ENCODE assay signal across 8 cellular contexts in genomic region chr11:31641477-31642062, GRCh38.
DNase-seq lines count a peak whose midpoint lies in the region; ATAC-seq, FAIRE-seq and TF ChIP-seq lines count a peak whose summit lies in the region.

No MANE protein-coding gene starts in this region.

- TF ChIP-seq POLR2A in GM12891 (IDR thresholded peaks at IDR 0.05; ENCODE audit: low read depth, low read length): no peak

- TF ChIP-seq CTCF in right atrium auricular region (IDR thresholded peaks at IDR 0.05) (peak; percentile 48 to 64), neural crest cell (conservative IDR thresholded peaks at IDR 0.05) (peak; percentile 84)

- ATAC-seq in Right ventricle myocardium superior (ENCODE audit: poor library complexity): no peak
- no peak for ATAC-seq in activated CD4-positive, CD25-positive, alpha-beta regulatory T cell treated with anti-CD3 and anti-CD28 coated beads, Interleukin-2, amount 50 U/mL, for 24 hours

- intact Hi-C loops in Right ventricle myocardium superior (cut with DNase I): no loop called here

- no peaks in the 10 kb centered on the region for H3K36me3 ChIP-seq in right atrium auricular region

- H3K4me3 Mint-ChIP-seq in neural crest cell: no peak overlapping the region
- H3K4me3 Mint-ChIP-seq in activated T-cell treated with anti-CD3 and anti-CD28 coated beads, Interleukin-2, amount 50 U/mL, for 24 hours: no peak overlapping the region

- no peak overlapping the region for H3K27ac Mint-ChIP-seq in neural crest cell (ENCODE audit: unreplicated experiment)
- H3K27ac Mint-ChIP-seq in activated T-cell treated with anti-CD3 and anti-CD28 coated beads, Interleukin-2, amount 50 U/mL, for 24 hours: no peak overlapping the region

- H3K27me3 Mint-ChIP-seq in neural crest cell (ENCODE audit: low read depth): no peaks in the 10 kb centered on the region
- no peaks in the 10 kb centered on the region for H3K27me3 Mint-ChIP-seq in activated T-cell treated with anti-CD3 and anti-CD28 coated beads, Interleukin-2, amount 50 U/mL, for 24 hours

- H3K4me1 ChIP-seq in right atrium auricular region: peaks cover 0 to 6% of the 10 kb centered on the region in 2 donors

- H3K9me3 ChIP-seq in right atrium auricular region: no peaks in the 10 kb centered on the region

- DNase-seq in right atrium auricular region (ENCODE audit: low spot score): no peak
- DNase-seq in Right ventricle myocardium superior: no peak
- peak; percentile 25 for DNase-seq in NCI-H2196 treated with DMSO at 0.1 percent for 48 hours (lab: John Stamatoyannopoulos, UW; ENCODE audit: unreplicated experiment)
- peak; percentile 88 for DNase-seq in cerebellar cortex (ENCODE audit: low spot score)
- DNase-seq in neural crest cell (ENCODE audit: low read depth, low spot score): peak; percentile 40
- no peak for DNase-seq in GM12891 (ENCODE audit: insufficient read length, low spot score)
- DNase-seq in activated T-cell treated with anti-CD3 and anti-CD28 coated beads, Interleukin-2, amount 50 U/mL, for 24 hours: no peak

- peaks cover 5% of the 10 kb centered on the region for H3K4me1 Mint-ChIP-seq in neural crest cell
- no peaks in the 10 kb centered on the region for H3K4me1 Mint-ChIP-seq in activated T-cell treated with anti-CD3 and anti-CD28 coated beads, Interleukin-2, amount 50 U/mL, for 24 hours (ENCODE audit: low read depth)

- no peaks in the 10 kb centered on the region for H3K36me3 Mint-ChIP-seq in neural crest cell (ENCODE audit: low read depth)
- H3K36me3 Mint-ChIP-seq in activated T-cell treated with anti-CD3 and anti-CD28 coated beads, Interleukin-2, amount 50 U/mL, for 24 hours (ENCODE audit: low read depth): peaks cover 1% of the 10 kb centered on the region

- H3K4me3 ChIP-seq in right atrium auricular region: no peak overlapping the region

- no peak for FAIRE-seq in GM12891 (lab: Jason Lieb, UNC)

- no peak overlapping the region for H3K27ac ChIP-seq in right atrium auricular region

- H3K27me3 ChIP-seq in right atrium auricular region: no peaks in the 10 kb centered on the region

- no peaks in the 10 kb centered on the region for H3K9me3 Mint-ChIP-seq in neural crest cell
- no peaks in the 10 kb centered on the region for H3K9me3 Mint-ChIP-seq in activated T-cell treated with anti-CD3 and anti-CD28 coated beads, Interleukin-2, amount 50 U/mL, for 24 hours

TF ChIP-seq in GM12891, 5 proteins besides CTCF, POLR2A, EP300 and RAD21:
- TF ChIP-seq SPI1 (IDR thresholded peaks at IDR 0.05; ENCODE audit: low read depth, low read length) (no peak), PAX5 (IDR thresholded peaks at IDR 0.05; ENCODE audit: insufficient read depth, low read length, severe bottlenecking) (no peak), POLR2AphosphoS5 (IDR thresholded peaks at IDR 0.05; ENCODE audit: low read depth, low read length) (no peak), POU2F2 (IDR thresholded peaks at IDR 0.05; ENCODE audit: low read depth, low read length) (no peak), TAF1 (IDR thresholded peaks at IDR 0.05; ENCODE audit: low read depth, low read length) (no peak)

Comparison
In these comparisons a context has a peak if more than half of its experiments do, and no peak if none do; other contexts are left out.
1. DNase-seq: peak in NCI-H2196 treated with DMSO at 0.1 percent for 48 hours (single experiment), cerebellar cortex (single experiment) and neural crest cell (single experiment); none in right atrium auricular region (single experiment), Right ventricle myocardium superior (single experiment), GM12891 (single experiment) and activated T-cell treated with anti-CD3 and anti-CD28 coated beads, Interleukin-2, amount 50 U/mL, for 24 hours (single experiment).